Comparison of ENCODE assay signal across 7 cellular contexts in genomic region chr6:114171473-114171872, GRCh38.
"Had no signal": no experiment of that assay in that cellular context is flagged by ENCODE, and none has a peak within 500 bp of the region (broad histone marks: within the 10 kb centered on the region; RNA-seq: fewer than 3 reads in every experiment).

No MANE protein-coding gene starts in this region.

- H3K27me3 Mint-ChIP-seq: IgD-negative memory B cell had no signal

- H3K4me1 Mint-ChIP-seq: IgD-negative memory B cell had no signal

- H3K27ac ChIP-seq: HL-60 had no signal

- DNase-seq: IMR-90, KBM-7, KG1 had no signal

- ATAC-seq: K562 had no signal

- FAIRE-seq: HTR-8/SVneo, K562 had no signal

- H3K4me3 Mint-ChIP-seq: IgD-negative memory B cell had no signal

- H3K9me3 Mint-ChIP-seq: IgD-negative memory B cell had no signal

- H3K4me3 ChIP-seq: K562 had no signal

- H3K36me3 Mint-ChIP-seq: IgD-negative memory B cell had no signal

- H3K27ac Mint-ChIP-seq: IgD-negative memory B cell had no signal
